12 cellular contexts compared by ENCODE assay signal in the genomic region with DNA sequence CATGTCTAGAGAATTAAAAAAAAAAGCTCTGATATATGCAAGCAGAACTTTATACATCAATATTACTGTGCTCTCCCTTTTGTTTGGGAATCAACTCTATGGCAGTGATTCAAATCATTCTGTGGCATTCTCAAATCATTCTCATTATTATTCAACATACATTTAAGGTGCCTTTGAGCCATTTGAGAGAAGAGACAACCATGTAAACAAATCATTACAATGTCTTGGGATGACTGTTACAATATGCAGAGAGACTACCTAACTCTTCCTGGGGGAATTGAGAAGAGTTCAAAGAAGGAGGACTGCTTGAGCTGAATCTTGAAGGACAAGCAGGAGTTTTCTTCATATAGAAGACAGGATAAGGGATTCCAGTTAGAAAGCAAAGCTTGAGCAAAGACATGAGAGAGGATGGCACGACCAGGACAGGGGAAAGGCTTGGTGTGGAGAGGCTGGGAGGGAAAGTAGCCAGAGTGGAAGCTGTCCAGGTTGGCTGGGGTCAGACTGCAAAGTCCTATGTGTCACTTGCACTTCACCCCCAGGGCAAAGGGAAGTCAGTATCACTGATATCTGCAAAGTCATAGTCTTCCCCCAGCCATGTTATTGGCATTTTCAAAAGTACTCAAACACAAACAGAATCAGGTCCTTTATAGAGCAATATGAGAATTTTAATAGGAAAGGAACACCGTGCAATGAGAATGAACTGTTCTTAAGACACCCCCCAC. TPM values are rescaled to one million over a fixed set of nuclear protein-coding genes. Genes with fewer than 3 reads are reported as not detected.
DNase-seq lines count a peak whose midpoint lies in the region; ATAC-seq, FAIRE-seq and TF ChIP-seq lines count a peak whose summit lies in the region.
"Had no signal": no experiment of that assay in that cellular context is flagged by ENCODE, and none has a peak within 500 bp of the region (broad histone marks: within the 10 kb centered on the region; RNA-seq: fewer than 3 reads in every experiment).

No MANE protein-coding gene starts in this region.

- H3K27ac ChIP-seq in HUES64 (ENCODE audit: low read depth, low read length) (peak overlapping the region; percentile 5; the same call in 1 of the 2 replicates), endodermal cell (ENCODE audit: low read depth, low read length) (no peak overlapping the region)
- H3K27ac ChIP-seq: BLaER1, ovary had no signal

- no peak for FAIRE-seq in urothelium cell line (lab: Jason Lieb, UNC)
- FAIRE-seq: endothelial cell of umbilical vein had no signal

- no peaks in the 10 kb centered on the region for H3K27me3 Mint-ChIP-seq in natural killer cell treated with Interleukin-12 subunit alpha and Interleukin-12 subunit beta and Interleukin-15 and Interleukin-18, amount 100 ng/mL, for 72 hours
- no peaks in the 10 kb centered on the region for H3K27me3 Mint-ChIP-seq in natural killer cell (ENCODE audit: low read depth in 2 of 2)
- no peaks in the 10 kb centered on the region for H3K27me3 Mint-ChIP-seq in endodermal cell (ENCODE audit: insufficient read depth)

- no peaks in the 10 kb centered on the region for H3K9me3 Mint-ChIP-seq in natural killer cell treated with Interleukin-12 subunit alpha and Interleukin-12 subunit beta and Interleukin-15 and Interleukin-18, amount 100 ng/mL, for 72 hours
- no peaks in the 10 kb centered on the region for H3K9me3 Mint-ChIP-seq in natural killer cell
- H3K9me3 Mint-ChIP-seq in endodermal cell = no peaks in the 10 kb centered on the region

- H3K4me1 Mint-ChIP-seq in natural killer cell treated with Interleukin-12 subunit alpha and Interleukin-12 subunit beta and Interleukin-15 and Interleukin-18, amount 100 ng/mL, for 72 hours (ENCODE audit: low read depth in 2 of 2) = peaks cover 36 to 49% of the 10 kb centered on the region in 2 donors
- H3K4me1 Mint-ChIP-seq in natural killer cell = peaks cover 30 to 31% of the 10 kb centered on the region in 2 donors
- H3K4me1 Mint-ChIP-seq in endodermal cell = peaks cover 18% of the 10 kb centered on the region

- H3K9ac ChIP-seq in HUES64 (ENCODE audit: low read depth, low read length) (no peak overlapping the region; the same call in 1 of the 2 replicates), endodermal cell (ENCODE audit: extremely low read depth, low read length, poor library complexity, severe bottlenecking) (no peak overlapping the region)
- H3K9ac ChIP-seq: BLaER1 had no signal

- H3K4me3 ChIP-seq in HUES64 (ENCODE audit: low read length) (no peak overlapping the region), endodermal cell (ENCODE audit: low read length) (no peak overlapping the region)
- H3K4me3 ChIP-seq: BLaER1, ovary had no signal

- no peak for DNase-seq in natural killer cell treated with Interleukin-12 subunit alpha and Interleukin-12 subunit beta and Interleukin-15 and Interleukin-18, amount 100 ng/mL, for 72 hours (ENCODE audit: low spot score)
- no peak for DNase-seq in natural killer cell
- DNase-seq in endodermal cell = no peak
- DNase-seq in urothelium cell line (ENCODE audit: low spot score) = no peak
- DNase-seq in stimulated activated CD4-positive, alpha-beta T cell treated with anti-CD3 and anti-CD28 coated beads, Interleukin-15, amount 100 ng/mL, for 24 hours = no peak
- no peak for DNase-seq in stimulated activated CD4-positive, alpha-beta T cell treated with anti-CD3 and anti-CD28 coated beads, Interleukin-2, amount 100 ng/mL, for 24 hours
- DNase-seq: activated CD4-positive, alpha-beta T cell treated with anti-CD3 and anti-CD28 coated beads for 48 hours; ovary had no signal

- peaks cover 75% of the 10 kb centered on the region for H3K36me3 ChIP-seq in HUES64 (ENCODE audit: insufficient read depth, low read length)
- peaks cover 59% of the 10 kb centered on the region for H3K36me3 ChIP-seq in endodermal cell (ENCODE audit: control insufficient read depth, insufficient read depth, low read length)
- H3K36me3 ChIP-seq: ovary had no signal

- H3K27ac Mint-ChIP-seq in natural killer cell treated with Interleukin-12 subunit alpha and Interleukin-12 subunit beta and Interleukin-15 and Interleukin-18, amount 100 ng/mL, for 72 hours = no peak overlapping the region
- no peak overlapping the region for H3K27ac Mint-ChIP-seq in natural killer cell
- H3K27ac Mint-ChIP-seq in endodermal cell = peak overlapping the region; percentile 31

- intact Hi-C loops in natural killer cell (cut with micrococcal nuclease) = no loop called here

- 62% methylated on average over 2 of the region's 2 CpGs for WGBS in HUES64
- WGBS in endodermal cell (ENCODE audit: insufficient coverage in 1 of 2, insufficient read length in 1 of 2), 2 experiments = 75 to 92% methylated on average over 2 of the region's 2 CpGs

- peaks cover 44% of the 10 kb centered on the region for H3K36me3 Mint-ChIP-seq in natural killer cell treated with Interleukin-12 subunit alpha and Interleukin-12 subunit beta and Interleukin-15 and Interleukin-18, amount 100 ng/mL, for 72 hours
- H3K36me3 Mint-ChIP-seq in natural killer cell (peaks cover 23% of the 10 kb centered on the region), endodermal cell (ENCODE audit: low read depth) (peaks cover 38% of the 10 kb centered on the region)

- TF ChIP-seq CTCF in natural killer cell (IDR thresholded peaks at IDR 0.05) = no peak
- TF ChIP-seq CTCF in endodermal cell (conservative IDR thresholded peaks at IDR 0.05) = no peak

- H3K27me3 ChIP-seq in HUES64 (ENCODE audit: insufficient read depth, low read length) (no peaks in the 10 kb centered on the region), endodermal cell (ENCODE audit: control insufficient read depth, insufficient read depth, low read length, poor library complexity, severe bottlenecking) (no peaks in the 10 kb centered on the region)
- H3K27me3 ChIP-seq: BLaER1, ovary had no signal

- peak in 1 of 2 donors; percentile 33 for ATAC-seq in natural killer cell treated with Interleukin-12 subunit alpha and Interleukin-12 subunit beta and Interleukin-15 and Interleukin-18, amount 100 ng/mL, for 72 hours
- no peak for ATAC-seq in natural killer cell
- no peak for ATAC-seq in GM19324 (IDR thresholded peaks at IDR 0.05; ENCODE audit: low FRiP score, unreplicated experiment)

- H3K4me1 ChIP-seq in HUES64 (ENCODE audit: insufficient read depth, low read length) (peaks cover 21% of the 10 kb centered on the region), endodermal cell (ENCODE audit: control insufficient read depth, insufficient read depth, low read length) (no peaks in the 10 kb centered on the region)
- H3K4me1 ChIP-seq: BLaER1 had no signal

- H3K9me3 ChIP-seq in HUES64 (ENCODE audit: insufficient read depth, low read depth, low read length) (no peaks in the 10 kb centered on the region), endodermal cell (ENCODE audit: control insufficient read depth, low read length) (no peaks in the 10 kb centered on the region)
- H3K9me3 ChIP-seq: BLaER1, ovary had no signal

- peak overlapping the region; percentile 4 for H3K4me3 Mint-ChIP-seq in natural killer cell treated with Interleukin-12 subunit alpha and Interleukin-12 subunit beta and Interleukin-15 and Interleukin-18, amount 100 ng/mL, for 72 hours
- H3K4me3 Mint-ChIP-seq in natural killer cell (no peak overlapping the region), endodermal cell (no peak overlapping the region)

RNA-seq across cellular contexts. Expression of gene SEC24D, which starts 9.0 kb away (rescaled TPM):
- total RNA-seq in natural killer cell treated with Interleukin-12 subunit alpha and Interleukin-12 subunit beta and Interleukin-15 and Interleukin-18, amount 100 ng/mL, for 72 hours = 10 to 100 TPM; 76.7 to 89.9 TPM
- total RNA-seq in natural killer cell = 10 to 100 TPM; 32.7 to 50.2 (median 35.2) TPM
- polyA plus RNA-seq in HUES64 (2013, experiment 1 of 2) = 52.6 TPM
- polyA plus RNA-seq in HUES64 (2013, experiment 2 of 2) = 41.5 TPM
- total RNA-seq in endodermal cell = 10 to 100 TPM; 40.4 to 42.8 TPM
- polyA plus RNA-seq in endodermal cell (2013, experiment 1 of 2) = 23.5 TPM
- 25.5 TPM for polyA plus RNA-seq in endodermal cell (2013, experiment 2 of 2)
